8 cellular contexts compared by ENCODE assay signal in genomic region chr2:28594369-28595108, GRCh38.
DNase-seq lines count a peak whose midpoint lies in the region; ATAC-seq and TF ChIP-seq lines count a peak whose summit lies in the region.

No MANE protein-coding gene starts in this region.

- peak overlapping the region; percentile 78 for H3K27ac Mint-ChIP-seq in activated T-helper 1 cell treated with anti-CD3 and anti-CD28 coated beads, Interleukin-12 subunit alpha, Interleukin-12 subunit beta, Interleukin-2, Interleukin-4 antibody, amounts not matched to agents 30 ng/mL and 10 ng/mL and 1 ng/mL, durations not matched to agents 14 hours and 24 hours and 36 hours
- H3K27ac Mint-ChIP-seq in natural killer cell: peak overlapping the region; percentile 80 to 83
- H3K27ac Mint-ChIP-seq in stimulated activated memory B cell treated with anti-CD40 and anti-IgM and Interleukin-4, amounts not matched to agents 10 μg/mL and 1 μg/mL and 100 μg/mL, for 72 hours: peak overlapping the region; percentile 74

- H3K36me3 Mint-ChIP-seq in activated T-helper 1 cell treated with anti-CD3 and anti-CD28 coated beads, Interleukin-12 subunit alpha, Interleukin-12 subunit beta, Interleukin-2, Interleukin-4 antibody, amounts not matched to agents 30 ng/mL and 10 ng/mL and 1 ng/mL, durations not matched to agents 14 hours and 24 hours and 36 hours (ENCODE audit: low read depth): peaks cover 12% of the 10 kb centered on the region
- no peaks in the 10 kb centered on the region for H3K36me3 Mint-ChIP-seq in natural killer cell
- no peaks in the 10 kb centered on the region for H3K36me3 Mint-ChIP-seq in stimulated activated memory B cell treated with anti-CD40 and anti-IgM and Interleukin-4, amounts not matched to agents 10 μg/mL and 1 μg/mL and 100 μg/mL, for 72 hours

- intact Hi-C loops in activated T-helper 1 cell treated with anti-CD3 and anti-CD28 coated beads, Interleukin-12 subunit alpha, Interleukin-12 subunit beta, Interleukin-2, Interleukin-4 antibody, amounts not matched to agents 30 ng/mL and 10 ng/mL and 1 ng/mL, durations not matched to agents 14 hours and 24 hours and 36 hours (cut with micrococcal nuclease): loop anchor here (1.0 kb wide), 7 partner anchors 20 to 276 kb away; partner anchors contain the start of gene TRMT61B
- intact Hi-C loops in natural killer cell (cut with micrococcal nuclease): loop anchor here (1.0 to 2.0 kb wide), 2 partner anchors 26 to 159 kb away; no protein-coding TSS in a partner anchor

- ATAC-seq in GM19397 (IDR thresholded peaks at IDR 0.05; ENCODE audit: unreplicated experiment) (peak; percentile 63), natural killer cell (peak; percentile 87 to 96 (median 90))
- ATAC-seq in stimulated activated memory B cell treated with anti-CD40 and anti-IgM and Interleukin-4, amounts not matched to agents 10 μg/mL and 1 μg/mL and 100 μg/mL, for 72 hours: peak; percentile 76

- peaks cover 4% of the 10 kb centered on the region for H3K27me3 Mint-ChIP-seq in activated T-helper 1 cell treated with anti-CD3 and anti-CD28 coated beads, Interleukin-12 subunit alpha, Interleukin-12 subunit beta, Interleukin-2, Interleukin-4 antibody, amounts not matched to agents 30 ng/mL and 10 ng/mL and 1 ng/mL, durations not matched to agents 14 hours and 24 hours and 36 hours (ENCODE audit: insufficient read depth)
- peaks cover 0 to 12% of the 10 kb centered on the region in 2 donors for H3K27me3 Mint-ChIP-seq in natural killer cell (ENCODE audit: low read depth in 2 of 2)
- H3K27me3 Mint-ChIP-seq in stimulated activated memory B cell treated with anti-CD40 and anti-IgM and Interleukin-4, amounts not matched to agents 10 μg/mL and 1 μg/mL and 100 μg/mL, for 72 hours: peaks cover 21% of the 10 kb centered on the region

- DNase-seq in AG10803 (ENCODE audit: low read depth) (peak; percentile 69), M059J (ENCODE audit: low read depth) (peak; percentile 92), RPMI7951 (ENCODE audit: low read depth) (peak; percentile 78), fibroblast of peridontal ligament (ENCODE audit: extremely low read depth) (peak; percentile 73), natural killer cell (peak; percentile 79)
- peak; percentile 71 for DNase-seq in activated T-helper 1 cell treated with anti-CD3 and anti-CD28 coated beads, Interleukin-12 subunit alpha, Interleukin-12 subunit beta, Interleukin-2, Interleukin-4 antibody, amounts not matched to agents 30 ng/mL and 10 ng/mL and 1 ng/mL, durations not matched to agents 14 hours and 24 hours and 36 hours (ENCODE audit: low spot score)

- TF ChIP-seq CTCF in AG10803 (conservative IDR thresholded peaks at IDR 0.05; ENCODE audit: low read length) (peak; percentile 77), natural killer cell (IDR thresholded peaks at IDR 0.05) (peak; percentile 91)

- no peak overlapping the region for H3K4me3 ChIP-seq in AG10803 (ENCODE audit: low read length)

- H3K9me3 Mint-ChIP-seq in activated T-helper 1 cell treated with anti-CD3 and anti-CD28 coated beads, Interleukin-12 subunit alpha, Interleukin-12 subunit beta, Interleukin-2, Interleukin-4 antibody, amounts not matched to agents 30 ng/mL and 10 ng/mL and 1 ng/mL, durations not matched to agents 14 hours and 24 hours and 36 hours: no peaks in the 10 kb centered on the region
- H3K9me3 Mint-ChIP-seq in natural killer cell: no peaks in the 10 kb centered on the region
- no peaks in the 10 kb centered on the region for H3K9me3 Mint-ChIP-seq in stimulated activated memory B cell treated with anti-CD40 and anti-IgM and Interleukin-4, amounts not matched to agents 10 μg/mL and 1 μg/mL and 100 μg/mL, for 72 hours

- H3K4me1 Mint-ChIP-seq in activated T-helper 1 cell treated with anti-CD3 and anti-CD28 coated beads, Interleukin-12 subunit alpha, Interleukin-12 subunit beta, Interleukin-2, Interleukin-4 antibody, amounts not matched to agents 30 ng/mL and 10 ng/mL and 1 ng/mL, durations not matched to agents 14 hours and 24 hours and 36 hours (ENCODE audit: low read depth): peaks cover 30% of the 10 kb centered on the region
- peaks cover 11% of the 10 kb centered on the region in 2 donors for H3K4me1 Mint-ChIP-seq in natural killer cell
- peaks cover 12% of the 10 kb centered on the region for H3K4me1 Mint-ChIP-seq in stimulated activated memory B cell treated with anti-CD40 and anti-IgM and Interleukin-4, amounts not matched to agents 10 μg/mL and 1 μg/mL and 100 μg/mL, for 72 hours

- peak overlapping the region; percentile 49 for H3K4me3 Mint-ChIP-seq in activated T-helper 1 cell treated with anti-CD3 and anti-CD28 coated beads, Interleukin-12 subunit alpha, Interleukin-12 subunit beta, Interleukin-2, Interleukin-4 antibody, amounts not matched to agents 30 ng/mL and 10 ng/mL and 1 ng/mL, durations not matched to agents 14 hours and 24 hours and 36 hours
- H3K4me3 Mint-ChIP-seq in natural killer cell: peak overlapping the region; percentile 49
- peak overlapping the region; percentile 62 for H3K4me3 Mint-ChIP-seq in stimulated activated memory B cell treated with anti-CD40 and anti-IgM and Interleukin-4, amounts not matched to agents 10 μg/mL and 1 μg/mL and 100 μg/mL, for 72 hours
